23 cellular contexts compared by ENCODE assay signal in the genomic region with DNA sequence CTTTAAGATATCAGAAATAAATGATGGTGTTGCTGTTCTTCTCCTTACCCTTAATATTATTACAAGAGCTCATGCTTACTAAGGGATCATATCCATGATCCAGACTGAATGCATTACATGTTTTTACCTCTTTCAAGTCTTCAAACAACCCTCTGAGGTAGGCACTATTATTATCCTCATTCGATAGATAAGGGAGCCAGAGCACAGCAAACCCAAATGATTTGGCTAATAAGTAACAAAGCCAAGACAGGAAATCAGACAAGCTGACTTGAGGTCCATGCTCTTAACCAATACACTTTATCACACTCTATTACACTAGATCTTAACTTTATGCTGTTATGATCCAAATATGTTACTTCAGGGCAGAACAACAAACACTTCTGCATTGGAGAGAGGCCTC.
"Had no signal": no experiment of that assay in that cellular context is flagged by ENCODE, and none has a peak within 500 bp of the region (broad histone marks: within the 10 kb centered on the region; RNA-seq: fewer than 3 reads in every experiment).

No MANE protein-coding gene starts in this region.

- FAIRE-seq: astrocyte, frontal cortex had no signal

- H3K4me3 ChIP-seq: breast epithelium, colonic mucosa, dorsolateral prefrontal cortex, esophagus muscularis mucosa, spleen, upper lobe of left lung had no signal

- H3K36me3 ChIP-seq: breast epithelium, colonic mucosa had no signal

- H3K4me1 ChIP-seq: breast epithelium, colonic mucosa, esophagus muscularis mucosa, spleen, upper lobe of left lung had no signal

- ATAC-seq: activated CD8-positive, alpha-beta T cell treated with anti-CD3 and anti-CD28 coated beads, Interleukin-2, amount 10 ng/mL, durations not matched to agents 7 days and 5 days; activated T-helper 17 cell treated with anti-CD3 and anti-CD28 coated beads, Interleukin-2, amount 50 U/mL, for 72 hours; effector memory CD8-positive, alpha-beta T cell had no signal

- DNase-seq: activated CD4-positive, alpha-beta T cell treated with anti-CD3 and anti-CD28 coated beads for 1 hour; activated CD4-positive, alpha-beta T cell treated with anti-CD3 and anti-CD28 coated beads, Interleukin-2, amount 50 U/mL, for 1 hour; activated CD8-positive, alpha-beta T cell treated with anti-CD3 and anti-CD28 coated beads, Interleukin-2, amount 10 ng/mL, durations not matched to agents 7 days and 5 days; activated naive CD8-positive, alpha-beta T cell treated with anti-CD3 and anti-CD28 coated beads for 36 hours; colonic mucosa; dorsolateral prefrontal cortex; effector memory CD8-positive, alpha-beta T cell; glutamatergic neuron; hippocampal formation; mesenchymal stem cell; naive B cell; occipital lobe; posterior cingulate gyrus; retina; spleen; stimulated activated CD4-positive, alpha-beta T cell treated with anti-CD3 and anti-CD28 coated beads, Interleukin-4, amount 100 ng/mL, for 1 hour; stimulated activated naive CD4-positive, alpha-beta T cell treated with Interleukin-2 at 50 U/mL for 16 hours; upper lobe of left lung had no signal

- H3K27me3 ChIP-seq: breast epithelium, colonic mucosa, dorsolateral prefrontal cortex, esophagus muscularis mucosa, spleen, upper lobe of left lung had no signal

- H3K9me3 ChIP-seq: breast epithelium, colonic mucosa, esophagus muscularis mucosa, spleen, upper lobe of left lung had no signal

- H3K27ac ChIP-seq: breast epithelium, colonic mucosa, dorsolateral prefrontal cortex, esophagus muscularis mucosa, spleen, upper lobe of left lung had no signal
